In genomic region chr5:167912944-167913343, GRCh38 we compare ENCODE assay signal across 11 cellular contexts.
"Had no signal": no experiment of that assay in that cellular context is flagged by ENCODE, and none has a peak within 500 bp of the region (broad histone marks: within the 10 kb centered on the region; RNA-seq: fewer than 3 reads in every experiment).

No MANE protein-coding gene starts in this region.

- H3K36me3 ChIP-seq: brain microvascular endothelial cell, sigmoid colon had no signal

- H3K27me3 ChIP-seq: brain microvascular endothelial cell, sigmoid colon had no signal

- H3K27ac Mint-ChIP-seq: activated naive CD4-positive, alpha-beta T cell treated with anti-CD3 and anti-CD28 coated beads, Interleukin-2, amount 50 U/mL, for 24 hours; endodermal cell; type B pancreatic cell had no signal

- H3K36me3 Mint-ChIP-seq: activated naive CD4-positive, alpha-beta T cell treated with anti-CD3 and anti-CD28 coated beads, Interleukin-2, amount 50 U/mL, for 24 hours had no signal

- H3K27me3 Mint-ChIP-seq: activated naive CD4-positive, alpha-beta T cell treated with anti-CD3 and anti-CD28 coated beads, Interleukin-2, amount 50 U/mL, for 24 hours had no signal

- H3K27ac ChIP-seq: brain microvascular endothelial cell, psoas muscle, sigmoid colon had no signal

- H3K4me3 ChIP-seq: psoas muscle, sigmoid colon had no signal

- H3K4me3 Mint-ChIP-seq: activated naive CD4-positive, alpha-beta T cell treated with anti-CD3 and anti-CD28 coated beads, Interleukin-2, amount 50 U/mL, for 24 hours; endodermal cell; type B pancreatic cell had no signal

- DNase-seq: activated CD4-positive, alpha-beta T cell treated with anti-CD3 and anti-CD28 coated beads, Interleukin-2, amount 50 U/mL, for 1 hour; amniotic stem cell; brain microvascular endothelial cell; cerebellar nuclear complex; dermis blood vessel endothelial cell; endodermal cell; psoas muscle; sigmoid colon; stimulated activated naive CD4-positive, alpha-beta T cell treated with Interleukin-2 at 50 U/mL for 16 hours had no signal

- H3K9me3 ChIP-seq: psoas muscle, sigmoid colon had no signal

- H3K4me1 Mint-ChIP-seq: activated naive CD4-positive, alpha-beta T cell treated with anti-CD3 and anti-CD28 coated beads, Interleukin-2, amount 50 U/mL, for 24 hours; endodermal cell had no signal

- ATAC-seq: psoas muscle had no signal

- H3K4me1 ChIP-seq: psoas muscle, sigmoid colon had no signal
